Comparison of ENCODE assay signal across 1 cellular context in genomic region chr11:112227002-112227401, GRCh38.
TF ChIP-seq lines count a peak whose summit lies in the region.

No MANE protein-coding gene starts in this region.

TF ChIP-seq in HepG2, 621 proteins besides CTCF, POLR2A, EP300 and RAD21 (continues in another document):
- TF ChIP-seq SPEN (CRISPR knock-in tag; IDR thresholded peaks at IDR 0.05; ENCODE audit: low read depth): no peak
- 0 out of 2 replicates have a peak, but pooled peaks have one; percentile 41 for TF ChIP-seq ZNF44 (CRISPR knock-in tag; IDR thresholded peaks at IDR 0.05)
- no peak for TF ChIP-seq ZNF335 (CRISPR knock-in tag; IDR thresholded peaks at IDR 0.05)
- TF ChIP-seq RBM22 (optimal IDR thresholded peaks at IDR 0.05; ENCODE audit: low read length): no peak
- TF ChIP-seq MYPOP (CRISPR knock-in tag; IDR thresholded peaks at IDR 0.05): 0 out of 2 replicates have a peak, but pooled peaks have one; percentile 7
- TF ChIP-seq ZNF557 (CRISPR knock-in tag; IDR thresholded peaks at IDR 0.05): no peak
- TF ChIP-seq HBP1 (CRISPR knock-in tag; IDR thresholded peaks at IDR 0.05; ENCODE audit: low read depth): no peak
- 0 out of 2 replicates have a peak, but pooled peaks have one; percentile 7 for TF ChIP-seq ZBTB43 (CRISPR knock-in tag; conservative IDR thresholded peaks at IDR 0.05)
- TF ChIP-seq HDAC1 (CRISPR knock-in tag; IDR thresholded peaks at IDR 0.05): no peak
- 0 out of 2 replicates have a peak, but pooled peaks have one; percentile 15 for TF ChIP-seq ZNF264 (CRISPR knock-in tag; IDR thresholded peaks at IDR 0.05)
- TF ChIP-seq GABPA (IDR thresholded peaks at IDR 0.05; ENCODE audit: low read depth, low read length): no peak
- TF ChIP-seq GABPA (CRISPR knock-in tag; IDR thresholded peaks at IDR 0.05; ENCODE audit: low read depth): no peak
- TF ChIP-seq RFXAP (CRISPR knock-in tag; IDR thresholded peaks at IDR 0.05; ENCODE audit: borderline replicate concordance): no peak
- TF ChIP-seq HNF4A (CRISPR knock-in tag; IDR thresholded peaks at IDR 0.05): no peak
- TF ChIP-seq MEIS2 (CRISPR knock-in tag; IDR thresholded peaks at IDR 0.05): no peak
- no peak for TF ChIP-seq MAX (IDR thresholded peaks at IDR 0.05)
- no peak for TF ChIP-seq ETV5 (CRISPR knock-in tag; IDR thresholded peaks at IDR 0.05; ENCODE audit: borderline replicate concordance)
- TF ChIP-seq PATZ1 (CRISPR knock-in tag; IDR thresholded peaks at IDR 0.05): no peak
- no peak for TF ChIP-seq SSRP1 (CRISPR knock-in tag; IDR thresholded peaks at IDR 0.05)
- no peak for TF ChIP-seq RFX1 (IDR thresholded peaks at IDR 0.05)
- no peak for TF ChIP-seq ZNF274 (CRISPR knock-in tag; IDR thresholded peaks at IDR 0.05)
- no peak for TF ChIP-seq ZFP1 (CRISPR knock-in tag; IDR thresholded peaks at IDR 0.05)
- TF ChIP-seq FOXP4 (CRISPR knock-in tag; IDR thresholded peaks at IDR 0.05): no peak
- no peak for TF ChIP-seq BCLAF1 (IDR thresholded peaks at IDR 0.05)
- no peak for TF ChIP-seq BCL6 (CRISPR knock-in tag; IDR thresholded peaks at IDR 0.05)
- TF ChIP-seq KLF16 (CRISPR knock-in tag; IDR thresholded peaks at IDR 0.05): no peak
- TF ChIP-seq ZFP37 (CRISPR knock-in tag; IDR thresholded peaks at IDR 0.05; ENCODE audit: borderline replicate concordance): 0 out of 2 replicates have a peak, but pooled peaks have one; percentile 11
- no peak for TF ChIP-seq PCBP1 (IDR thresholded peaks at IDR 0.05; ENCODE audit: borderline replicate concordance, low read depth, low read length)
- TF ChIP-seq KIAA2018 (CRISPR knock-in tag; IDR thresholded peaks at IDR 0.05; ENCODE audit: borderline replicate concordance): no peak
- no peak for TF ChIP-seq MNT (IDR thresholded peaks at IDR 0.05)
- TF ChIP-seq BHLHE40 (IDR thresholded peaks at IDR 0.05; ENCODE audit: low read length): no peak
- TF ChIP-seq ZNF382 (CRISPR knock-in tag; IDR thresholded peaks at IDR 0.05; ENCODE audit: borderline replicate concordance): no peak
- TF ChIP-seq ZC3H4 (CRISPR knock-in tag; IDR thresholded peaks at IDR 0.05; ENCODE audit: borderline replicate concordance): no peak
- TF ChIP-seq IKZF4 (CRISPR knock-in tag; IDR thresholded peaks at IDR 0.05; ENCODE audit: borderline replicate concordance, low read depth, not compliant biosample characterization): peak; percentile 13
- no peak for TF ChIP-seq FUBP1 (CRISPR knock-in tag; IDR thresholded peaks at IDR 0.05; ENCODE audit: borderline replicate concordance)
